In the genomic region with DNA sequence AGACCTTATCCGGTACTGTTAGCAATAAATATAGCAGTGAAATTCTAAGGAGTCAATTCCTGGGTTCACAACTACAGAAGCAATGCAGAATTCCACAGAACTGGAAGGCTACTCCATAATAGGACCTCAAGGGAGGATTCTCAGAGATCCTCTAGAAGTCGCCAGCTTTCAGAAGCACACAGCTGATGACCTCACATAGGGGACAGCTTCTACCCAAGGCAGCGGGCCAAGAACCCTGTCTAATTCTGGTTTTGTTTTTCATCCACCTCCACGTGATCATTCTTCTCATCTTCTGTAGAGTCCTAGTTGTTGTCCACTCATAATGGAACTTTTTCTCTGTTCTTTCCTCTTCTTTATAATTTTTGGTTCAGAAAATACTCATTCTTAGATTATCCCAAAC, we compare ENCODE assay signal across 20 cellular contexts.
DNase-seq lines count a peak whose midpoint lies in the region; ATAC-seq lines count a peak whose summit lies in the region.
"Had no signal": no experiment of that assay in that cellular context is flagged by ENCODE, and none has a peak within 500 bp of the region (broad histone marks: within the 10 kb centered on the region; RNA-seq: fewer than 3 reads in every experiment).

No MANE protein-coding gene starts in this region.

- in situ Hi-C loops in G401 (cut with HindIII; ENCODE audit: low sequenced_read_pairs): no loop called here

- DNase-seq in G401 (ENCODE audit: low spot score) (peak; percentile 36), cerebellar cortex (ENCODE audit: low spot score) (peak; percentile 20), putamen (ENCODE audit: low spot score) (peak; percentile 5), SW 1271 (lab: John Stamatoyannopoulos, UW) (no peak)
- DNase-seq in stimulated activated naive CD4-positive, alpha-beta T cell treated with Interleukin-2 at 50 U/mL for 16 hours (lab: John Stamatoyannopoulos, UW): no peak
- DNase-seq: 8988T; ACHN; BE2C; C1 segment of cervical spinal cord; CD4-positive, alpha-beta memory T cell; CD4-positive, CD25-positive, alpha-beta regulatory T cell; CD8-positive, alpha-beta memory T cell; COR-L47; DMS153; DMS53; DMS79; DND-41; EL; GF-D8 had no signal

- ATAC-seq in GM18858 (IDR thresholded peaks at IDR 0.05; ENCODE audit: unreplicated experiment): no peak

Comparison
In these comparisons a context has a peak if more than half of its experiments do, and no peak if none do; other contexts are left out.
1. DNase-seq: peak in G401 (single experiment), cerebellar cortex (single experiment) and putamen (single experiment); none in stimulated activated naive CD4-positive, alpha-beta T cell treated with Interleukin-2 at 50 U/mL for 16 hours (single experiment) and SW 1271 (0 of 2).